In genomic region chr3:172061724-172062184, GRCh38 we compare ENCODE assay signal across 1 cellular context.
A peak's percentile ranks its signal among the peaks of the same experiment; 100 is the strongest.
TF ChIP-seq lines count a peak whose summit lies in the region.

No MANE protein-coding gene starts in this region.

TF ChIP-seq in GM12878, 131 proteins besides CTCF, POLR2A, EP300 and RAD21 (continued from another document and continues in another):
- TF ChIP-seq HSF1 (IDR thresholded peaks at IDR 0.05; ENCODE audit: low read depth, low read length) (no peak), IKZF2 (IDR thresholded peaks at IDR 0.05) (peak; percentile 86 to 89), NR2C1 (IDR thresholded peaks at IDR 0.05) (no peak), CBX5 (IDR thresholded peaks at IDR 0.05; ENCODE audit: low read depth) (0 out of 2 replicates have a peak, but pooled peaks have one; percentile 18), CREB1 (IDR thresholded peaks at IDR 0.05; ENCODE audit: low read depth) (0 out of 2 replicates have a peak, but pooled peaks have one; percentile 54), IKZF1 (conservative IDR thresholded peaks at IDR 0.05) (peak; percentile 82), EED (IDR thresholded peaks at IDR 0.05; ENCODE audit: low read depth) (peak; percentile 65), MEF2B (IDR thresholded peaks at IDR 0.05; ENCODE audit: partially characterized antibody, poor library complexity, severe bottlenecking) (peak; percentile 87), RFX5 (IDR thresholded peaks at IDR 0.05; ENCODE audit: low read depth, low read length) (no peak), E2F4 (IDR thresholded peaks at IDR 0.05; ENCODE audit: low read depth, low read length) (no peak), JUND (IDR thresholded peaks at IDR 0.05; ENCODE audit: low read depth, low read length) (no peak), ZBED1 (IDR thresholded peaks at IDR 0.05; ENCODE audit: borderline replicate concordance) (peak; percentile 80; the same call in 1 of the 2 replicates), SPI1 (IDR thresholded peaks at IDR 0.05; ENCODE audit: borderline replicate concordance, insufficient read depth, low read depth, low read length) (peak; percentile 92), ELK1 (IDR thresholded peaks at IDR 0.05; ENCODE audit: low read depth, low read length) (peak; percentile 52; the same call in 1 of the 2 replicates), CHD2 (IDR thresholded peaks at IDR 0.05; ENCODE audit: borderline replicate concordance, low read depth, low read length) (peak; percentile 44; the same call in 1 of the 2 replicates), IRF4 (IDR thresholded peaks at IDR 0.05; ENCODE audit: low read depth, low read length) (peak; percentile 77; the same call in 1 of the 2 replicates), RBBP5 (conservative IDR thresholded peaks at IDR 0.05) (no peak), MTA3 (IDR thresholded peaks at IDR 0.05; ENCODE audit: borderline replicate concordance, low read length) (peak; percentile 88), NFIC (IDR thresholded peaks at IDR 0.05; ENCODE audit: low read depth, low read length) (peak; percentile 89; the same call in 1 of the 2 replicates), ZNF217 (IDR thresholded peaks at IDR 0.05) (peak; percentile 75; the same call in 1 of the 2 replicates), NBN (IDR thresholded peaks at IDR 0.05) (no peak; the same call in 1 of the 2 replicates), MYB (IDR thresholded peaks at IDR 0.05; ENCODE audit: borderline replicate concordance, low read depth, low read length) (no peak), BCL11A (IDR thresholded peaks at IDR 0.05; ENCODE audit: low read depth, low read length) (peak; percentile 50), TCF7 (IDR thresholded peaks at IDR 0.05; ENCODE audit: borderline replicate concordance) (peak; percentile 58; the same call in 1 of the 2 replicates), PKNOX1 (IDR thresholded peaks at IDR 0.05) (no peak; the same call in 1 of the 2 replicates), SRF (IDR thresholded peaks at IDR 0.05; ENCODE audit: low read depth in 2 of 2, low read length in 2 of 2) (peak in 1 of 2 experiments; percentile 57; a peak in 1 of 4 replicates), BACH1 (IDR thresholded peaks at IDR 0.05; ENCODE audit: borderline replicate concordance) (peak; percentile 57; the same call in 1 of the 2 replicates), ATF7 (IDR thresholded peaks at IDR 0.05; ENCODE audit: low read depth) (peak; percentile 96), TAF1 (IDR thresholded peaks at IDR 0.05; ENCODE audit: borderline replicate concordance, low read depth, low read length) (no peak), RB1 (IDR thresholded peaks at IDR 0.05; ENCODE audit: borderline replicate concordance) (no peak), ZNF384 (IDR thresholded peaks at IDR 0.05; ENCODE audit: borderline replicate concordance, low read depth, low read length) (peak; percentile 83), RUNX3 (IDR thresholded peaks at IDR 0.05; ENCODE audit: low read length) (peak; percentile 94), STAT1 (conservative IDR thresholded peaks at IDR 0.05) (no peak), FOS (IDR thresholded peaks at IDR 0.05; ENCODE audit: borderline replicate concordance, extremely low read depth, insufficient read length) (no peak), E2F8 (IDR thresholded peaks at IDR 0.05; ENCODE audit: low read depth, partially characterized antibody) (no peak), CHD1 (IDR thresholded peaks at IDR 0.05; ENCODE audit: low read depth, low read length) (0 out of 2 replicates have a peak, but pooled peaks have one; percentile 31), YY1 (IDR thresholded peaks at IDR 0.05; ENCODE audit: low read depth, low read length) (no peak), HCFC1 (IDR thresholded peaks at IDR 0.05; ENCODE audit: low read length) (no peak), HDGF (IDR thresholded peaks at IDR 0.05) (no peak)
- TF ChIP-seq, protein P1, sequence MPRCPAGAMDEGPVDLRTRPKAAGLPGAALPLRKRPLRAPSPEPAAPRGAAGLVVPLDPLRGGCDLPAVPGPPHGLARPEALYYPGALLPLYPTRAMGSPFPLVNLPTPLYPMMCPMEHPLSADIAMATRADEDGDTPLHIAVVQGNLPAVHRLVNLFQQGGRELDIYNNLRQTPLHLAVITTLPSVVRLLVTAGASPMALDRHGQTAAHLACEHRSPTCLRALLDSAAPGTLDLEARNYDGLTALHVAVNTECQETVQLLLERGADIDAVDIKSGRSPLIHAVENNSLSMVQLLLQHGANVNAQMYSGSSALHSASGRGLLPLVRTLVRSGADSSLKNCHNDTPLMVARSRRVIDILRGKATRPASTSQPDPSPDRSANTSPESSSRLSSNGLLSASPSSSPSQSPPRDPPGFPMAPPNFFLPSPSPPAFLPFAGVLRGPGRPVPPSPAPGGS (IDR thresholded peaks at IDR 0.05; ENCODE audit: borderline replicate concordance, insufficient read depth, low read depth, low read length, poor library complexity, severe bottlenecking), result no peak
- TF ChIP-seq, protein P2, sequence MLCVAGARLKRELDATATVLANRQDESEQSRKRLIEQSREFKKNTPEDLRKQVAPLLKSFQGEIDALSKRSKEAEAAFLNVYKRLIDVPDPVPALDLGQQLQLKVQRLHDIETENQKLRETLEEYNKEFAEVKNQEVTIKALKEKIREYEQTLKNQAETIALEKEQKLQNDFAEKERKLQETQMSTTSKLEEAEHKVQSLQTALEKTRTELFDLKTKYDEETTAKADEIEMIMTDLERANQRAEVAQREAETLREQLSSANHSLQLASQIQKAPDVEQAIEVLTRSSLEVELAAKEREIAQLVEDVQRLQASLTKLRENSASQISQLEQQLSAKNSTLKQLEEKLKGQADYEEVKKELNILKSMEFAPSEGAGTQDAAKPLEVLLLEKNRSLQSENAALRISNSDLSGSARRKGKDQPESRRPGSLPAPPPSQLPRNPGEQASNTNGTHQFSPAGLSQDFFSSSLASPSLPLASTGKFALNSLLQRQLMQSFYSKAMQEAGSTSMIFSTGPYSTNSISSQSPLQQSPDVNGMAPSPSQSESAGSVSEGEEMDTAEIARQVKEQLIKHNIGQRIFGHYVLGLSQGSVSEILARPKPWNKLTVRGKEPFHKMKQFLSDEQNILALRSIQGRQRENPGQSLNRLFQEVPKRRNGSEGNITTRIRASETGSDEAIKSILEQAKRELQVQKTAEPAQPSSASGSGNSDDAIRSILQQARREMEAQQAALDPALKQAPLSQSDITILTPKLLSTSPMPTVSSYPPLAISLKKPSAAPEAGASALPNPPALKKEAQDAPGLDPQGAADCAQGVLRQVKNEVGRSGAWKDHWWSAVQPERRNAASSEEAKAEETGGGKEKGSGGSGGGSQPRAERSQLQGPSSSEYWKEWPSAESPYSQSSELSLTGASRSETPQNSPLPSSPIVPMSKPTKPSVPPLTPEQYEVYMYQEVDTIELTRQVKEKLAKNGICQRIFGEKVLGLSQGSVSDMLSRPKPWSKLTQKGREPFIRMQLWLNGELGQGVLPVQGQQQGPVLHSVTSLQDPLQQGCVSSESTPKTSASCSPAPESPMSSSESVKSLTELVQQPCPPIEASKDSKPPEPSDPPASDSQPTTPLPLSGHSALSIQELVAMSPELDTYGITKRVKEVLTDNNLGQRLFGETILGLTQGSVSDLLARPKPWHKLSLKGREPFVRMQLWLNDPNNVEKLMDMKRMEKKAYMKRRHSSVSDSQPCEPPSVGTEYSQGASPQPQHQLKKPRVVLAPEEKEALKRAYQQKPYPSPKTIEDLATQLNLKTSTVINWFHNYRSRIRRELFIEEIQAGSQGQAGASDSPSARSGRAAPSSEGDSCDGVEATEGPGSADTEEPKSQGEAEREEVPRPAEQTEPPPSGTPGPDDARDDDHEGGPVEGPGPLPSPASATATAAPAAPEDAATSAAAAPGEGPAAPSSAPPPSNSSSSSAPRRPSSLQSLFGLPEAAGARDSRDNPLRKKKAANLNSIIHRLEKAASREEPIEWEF (IDR thresholded peaks at IDR 0.05; ENCODE audit: insufficient replicate concordance, low read depth, low read length), result peak; percentile 34
- TF ChIP-seq, protein P3, sequence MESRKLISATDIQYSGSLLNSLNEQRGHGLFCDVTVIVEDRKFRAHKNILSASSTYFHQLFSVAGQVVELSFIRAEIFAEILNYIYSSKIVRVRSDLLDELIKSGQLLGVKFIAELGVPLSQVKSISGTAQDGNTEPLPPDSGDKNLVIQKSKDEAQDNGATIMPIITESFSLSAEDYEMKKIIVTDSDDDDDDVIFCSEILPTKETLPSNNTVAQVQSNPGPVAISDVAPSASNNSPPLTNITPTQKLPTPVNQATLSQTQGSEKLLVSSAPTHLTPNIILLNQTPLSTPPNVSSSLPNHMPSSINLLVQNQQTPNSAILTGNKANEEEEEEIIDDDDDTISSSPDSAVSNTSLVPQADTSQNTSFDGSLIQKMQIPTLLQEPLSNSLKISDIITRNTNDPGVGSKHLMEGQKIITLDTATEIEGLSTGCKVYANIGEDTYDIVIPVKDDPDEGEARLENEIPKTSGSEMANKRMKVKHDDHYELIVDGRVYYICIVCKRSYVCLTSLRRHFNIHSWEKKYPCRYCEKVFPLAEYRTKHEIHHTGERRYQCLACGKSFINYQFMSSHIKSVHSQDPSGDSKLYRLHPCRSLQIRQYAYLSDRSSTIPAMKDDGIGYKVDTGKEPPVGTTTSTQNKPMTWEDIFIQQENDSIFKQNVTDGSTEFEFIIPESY (IDR thresholded peaks at IDR 0.05), result no peak
- TF ChIP-seq, protein P4, sequence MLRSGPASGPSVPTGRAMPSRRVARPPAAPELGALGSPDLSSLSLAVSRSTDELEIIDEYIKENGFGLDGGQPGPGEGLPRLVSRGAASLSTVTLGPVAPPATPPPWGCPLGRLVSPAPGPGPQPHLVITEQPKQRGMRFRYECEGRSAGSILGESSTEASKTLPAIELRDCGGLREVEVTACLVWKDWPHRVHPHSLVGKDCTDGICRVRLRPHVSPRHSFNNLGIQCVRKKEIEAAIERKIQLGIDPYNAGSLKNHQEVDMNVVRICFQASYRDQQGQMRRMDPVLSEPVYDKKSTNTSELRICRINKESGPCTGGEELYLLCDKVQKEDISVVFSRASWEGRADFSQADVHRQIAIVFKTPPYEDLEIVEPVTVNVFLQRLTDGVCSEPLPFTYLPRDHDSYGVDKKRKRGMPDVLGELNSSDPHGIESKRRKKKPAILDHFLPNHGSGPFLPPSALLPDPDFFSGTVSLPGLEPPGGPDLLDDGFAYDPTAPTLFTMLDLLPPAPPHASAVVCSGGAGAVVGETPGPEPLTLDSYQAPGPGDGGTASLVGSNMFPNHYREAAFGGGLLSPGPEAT (IDR thresholded peaks at IDR 0.05; ENCODE audit: low read depth), result peak; percentile 77; the same call in 1 of the 2 replicates
- TF ChIP-seq, protein P5, sequence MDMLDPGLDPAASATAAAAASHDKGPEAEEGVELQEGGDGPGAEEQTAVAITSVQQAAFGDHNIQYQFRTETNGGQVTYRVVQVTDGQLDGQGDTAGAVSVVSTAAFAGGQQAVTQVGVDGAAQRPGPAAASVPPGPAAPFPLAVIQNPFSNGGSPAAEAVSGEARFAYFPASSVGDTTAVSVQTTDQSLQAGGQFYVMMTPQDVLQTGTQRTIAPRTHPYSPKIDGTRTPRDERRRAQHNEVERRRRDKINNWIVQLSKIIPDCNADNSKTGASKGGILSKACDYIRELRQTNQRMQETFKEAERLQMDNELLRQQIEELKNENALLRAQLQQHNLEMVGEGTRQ (IDR thresholded peaks at IDR 0.05; ENCODE audit: borderline replicate concordance, low read depth, low read length), result no peak; the same call in 1 of the 2 replicates
